In genomic region chr20:29742699-29743100, GRCh38 we compare ENCODE assay signal across 22 cellular contexts.
DNase-seq lines count a peak whose midpoint lies in the region; ATAC-seq and TF ChIP-seq lines count a peak whose summit lies in the region.
"Had no signal": no experiment of that assay in that cellular context is flagged by ENCODE, and none has a peak within 500 bp of the region (broad histone marks: within the 10 kb centered on the region; RNA-seq: fewer than 3 reads in every experiment).

No MANE protein-coding gene starts in this region.

- POLR2A ChIA-PET in activated CD8-positive, alpha-beta T cell treated with anti-CD3 and anti-CD28 coated beads for 36 hours (lab: Charles Lee): no interaction called here
- POLR2A ChIA-PET in activated CD8-positive, alpha-beta T cell treated with anti-CD3 and anti-CD28 coated beads, Interleukin-2, amount 10 ng/mL, durations not matched to agents 7 days and 5 days (lab: Charles Lee): no interaction called here

- peaks cover 2% of the 10 kb centered on the region for H3K27me3 Mint-ChIP-seq in activated CD8-positive, alpha-beta T cell treated with anti-CD3 and anti-CD28 coated beads for 36 hours
- H3K27me3 Mint-ChIP-seq in activated CD8-positive, alpha-beta T cell treated with anti-CD3 and anti-CD28 coated beads, Interleukin-2, amount 10 ng/mL, durations not matched to agents 7 days and 5 days (ENCODE audit: low read depth): no peaks in the 10 kb centered on the region

- intact Hi-C loops in activated CD8-positive, alpha-beta T cell treated with anti-CD3 and anti-CD28 coated beads for 36 hours (cut with micrococcal nuclease): no loop called here
- intact Hi-C loops in upper lobe of right lung (cut with DNase I): no loop called here

- peaks cover 4% of the 10 kb centered on the region for H3K36me3 Mint-ChIP-seq in activated CD8-positive, alpha-beta T cell treated with anti-CD3 and anti-CD28 coated beads for 36 hours (ENCODE audit: low read depth)
- peaks cover 4% of the 10 kb centered on the region for H3K36me3 Mint-ChIP-seq in activated CD8-positive, alpha-beta T cell treated with anti-CD3 and anti-CD28 coated beads, Interleukin-2, amount 10 ng/mL, durations not matched to agents 7 days and 5 days (ENCODE audit: low read depth)

- DNase-seq in activated CD8-positive, alpha-beta T cell treated with anti-CD3 and anti-CD28 coated beads for 36 hours: no peak
- no peak for DNase-seq in activated CD8-positive, alpha-beta T cell treated with anti-CD3 and anti-CD28 coated beads, Interleukin-2, amount 10 ng/mL, durations not matched to agents 7 days and 5 days
- DNase-seq in H7 (peak; percentile 37), upper lobe of right lung (peak; percentile 43), activated T-cell treated with anti-CD3 and anti-CD28 coated beads for 4 hours (no peak), NCI-H2107 (lab: John Stamatoyannopoulos, UW) (no peak)
- DNase-seq: 8988T; DMS53; GDM1; H9; KG1; NCI-H1092 treated with DMSO at 0.1 percent for 48 hours; NCI-H1436 treated with DMSO at 0.1 percent for 48 hours; NCI-H1930; NCI-H345; NCI-H524; NCI-H774; NK-92 treated with Interleukin-12 subunit alpha and Interleukin-12 subunit beta, amount 100 ng/mL, for 24 hours had no signal

- peak overlapping the region; percentile 67 for H3K4me3 Mint-ChIP-seq in activated CD8-positive, alpha-beta T cell treated with anti-CD3 and anti-CD28 coated beads for 36 hours
- H3K4me3 Mint-ChIP-seq in activated CD8-positive, alpha-beta T cell treated with anti-CD3 and anti-CD28 coated beads, Interleukin-2, amount 10 ng/mL, durations not matched to agents 7 days and 5 days: no peak overlapping the region
- H3K4me3 Mint-ChIP-seq: H9 had no signal

- H3K4me1 ChIP-seq in upper lobe of right lung: no peaks in the 10 kb centered on the region
- H3K4me1 ChIP-seq: SJSA1 had no signal

- peak; percentile 40 for ATAC-seq in activated CD8-positive, alpha-beta T cell treated with anti-CD3 and anti-CD28 coated beads for 36 hours
- no peak for ATAC-seq in activated CD8-positive, alpha-beta T cell treated with anti-CD3 and anti-CD28 coated beads, Interleukin-2, amount 10 ng/mL, durations not matched to agents 7 days and 5 days
- ATAC-seq in esophagus mucosa: peak; percentile 26
- ATAC-seq in upper lobe of right lung: peak; percentile 36
- ATAC-seq: Panc1 had no signal

- H3K9me3 Mint-ChIP-seq in activated CD8-positive, alpha-beta T cell treated with anti-CD3 and anti-CD28 coated beads for 36 hours: peaks cover 19% of the 10 kb centered on the region
- H3K9me3 Mint-ChIP-seq in activated CD8-positive, alpha-beta T cell treated with anti-CD3 and anti-CD28 coated beads, Interleukin-2, amount 10 ng/mL, durations not matched to agents 7 days and 5 days (ENCODE audit: insufficient read depth): peaks cover 11% of the 10 kb centered on the region

- H3K4me3 ChIP-seq in H7 (ENCODE audit: insufficient read depth, low read depth, low read length) (no peak overlapping the region), upper lobe of right lung (no peak overlapping the region)
- H3K4me3 ChIP-seq: SJSA1 had no signal

- no peak for TF ChIP-seq CTCF in activated CD8-positive, alpha-beta T cell treated with anti-CD3 and anti-CD28 coated beads for 36 hours (IDR thresholded peaks at IDR 0.05)
- no peak for TF ChIP-seq CTCF in upper lobe of right lung (IDR thresholded peaks at IDR 0.05)

- no peak overlapping the region for H3K27ac ChIP-seq in upper lobe of right lung
- H3K27ac ChIP-seq: C4-2B, SJSA1 had no signal

- H3K27ac Mint-ChIP-seq in activated CD8-positive, alpha-beta T cell treated with anti-CD3 and anti-CD28 coated beads for 36 hours: no peak overlapping the region
- no peak overlapping the region for H3K27ac Mint-ChIP-seq in activated CD8-positive, alpha-beta T cell treated with anti-CD3 and anti-CD28 coated beads, Interleukin-2, amount 10 ng/mL, durations not matched to agents 7 days and 5 days
- H3K27ac Mint-ChIP-seq: H9 had no signal

- H3K9me3 ChIP-seq in upper lobe of right lung: peaks cover 5% of the 10 kb centered on the region
- H3K9me3 ChIP-seq: SJSA1 had no signal

- H3K36me3 ChIP-seq in H7 (replicated peaks; ENCODE audit: control insufficient read depth, insufficient read depth, low read length): no peaks in the 10 kb centered on the region
- no peaks in the 10 kb centered on the region for H3K36me3 ChIP-seq in upper lobe of right lung
- H3K36me3 ChIP-seq: SJSA1 had no signal

- H3K27me3 ChIP-seq in H7 (ENCODE audit: control insufficient read depth, insufficient read depth, low read length) (no peaks in the 10 kb centered on the region), upper lobe of right lung (no peaks in the 10 kb centered on the region)
- H3K27me3 ChIP-seq: SJSA1 had no signal

- CTCF ChIA-PET in activated CD8-positive, alpha-beta T cell treated with anti-CD3 and anti-CD28 coated beads for 36 hours (lab: Charles Lee): no interaction called here
- CTCF ChIA-PET in activated CD8-positive, alpha-beta T cell treated with anti-CD3 and anti-CD28 coated beads, Interleukin-2, amount 10 ng/mL, durations not matched to agents 7 days and 5 days (lab: Charles Lee): no interaction called here

- H3K4me1 Mint-ChIP-seq in activated CD8-positive, alpha-beta T cell treated with anti-CD3 and anti-CD28 coated beads for 36 hours (ENCODE audit: low read depth): no peaks in the 10 kb centered on the region
- peaks cover 2% of the 10 kb centered on the region for H3K4me1 Mint-ChIP-seq in activated CD8-positive, alpha-beta T cell treated with anti-CD3 and anti-CD28 coated beads, Interleukin-2, amount 10 ng/mL, durations not matched to agents 7 days and 5 days (ENCODE audit: low read depth)
- H3K4me1 Mint-ChIP-seq: H9 had no signal

Comparison
In these comparisons a context has a peak if more than half of its experiments do, and no peak if none do; other contexts are left out.
1. DNase-seq: peak in H7 (single experiment) and upper lobe of right lung (single experiment); none in activated CD8-positive, alpha-beta T cell treated with anti-CD3 and anti-CD28 coated beads for 36 hours (single experiment), activated CD8-positive, alpha-beta T cell treated with anti-CD3 and anti-CD28 coated beads, Interleukin-2, amount 10 ng/mL, durations not matched to agents 7 days and 5 days (single experiment), activated T-cell treated with anti-CD3 and anti-CD28 coated beads for 4 hours (single experiment) and NCI-H2107 (single experiment).